In genomic region chr18:33849731-33850130, GRCh38 we compare ENCODE assay signal across 1 cellular context.
TF ChIP-seq lines count a peak whose summit lies in the region.

No MANE protein-coding gene starts in this region.

TF ChIP-seq in GM12878, 131 proteins besides CTCF, POLR2A, EP300 and RAD21 (continued from another document):
- TF ChIP-seq ZBTB33 (IDR thresholded peaks at IDR 0.05) (no peak), SMAD1 (IDR thresholded peaks at IDR 0.05; ENCODE audit: low read depth, partially characterized antibody) (no peak), SP1 (IDR thresholded peaks at IDR 0.05; ENCODE audit: low read depth, low read length) (no peak), ZNF217 (IDR thresholded peaks at IDR 0.05) (no peak), ZNF687 (IDR thresholded peaks at IDR 0.05) (no peak), NBN (IDR thresholded peaks at IDR 0.05) (no peak), GATAD2B (conservative IDR thresholded peaks at IDR 0.05; ENCODE audit: low read depth) (no peak), POU2F2 (IDR thresholded peaks at IDR 0.05; ENCODE audit: borderline replicate concordance, low read depth, low read length) (no peak), SPI1 (IDR thresholded peaks at IDR 0.05; ENCODE audit: borderline replicate concordance, insufficient read depth, low read depth, low read length) (no peak), HSF1 (IDR thresholded peaks at IDR 0.05; ENCODE audit: low read depth, low read length) (no peak), BRCA1 (IDR thresholded peaks at IDR 0.05; ENCODE audit: low read depth, low read length) (no peak), EZH2 (IDR thresholded peaks at IDR 0.05; ENCODE audit: borderline replicate concordance, control insufficient read depth, low read depth, low read length) (no peak), MAX (IDR thresholded peaks at IDR 0.05; ENCODE audit: low read depth, low read length) (no peak)
- TF ChIP-seq, protein P1, sequence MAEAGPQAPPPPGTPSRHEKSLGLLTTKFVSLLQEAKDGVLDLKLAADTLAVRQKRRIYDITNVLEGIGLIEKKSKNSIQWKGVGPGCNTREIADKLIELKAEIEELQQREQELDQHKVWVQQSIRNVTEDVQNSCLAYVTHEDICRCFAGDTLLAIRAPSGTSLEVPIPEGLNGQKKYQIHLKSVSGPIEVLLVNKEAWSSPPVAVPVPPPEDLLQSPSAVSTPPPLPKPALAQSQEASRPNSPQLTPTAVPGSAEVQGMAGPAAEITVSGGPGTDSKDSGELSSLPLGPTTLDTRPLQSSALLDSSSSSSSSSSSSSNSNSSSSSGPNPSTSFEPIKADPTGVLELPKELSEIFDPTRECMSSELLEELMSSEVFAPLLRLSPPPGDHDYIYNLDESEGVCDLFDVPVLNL (IDR thresholded peaks at IDR 0.05; ENCODE audit: low read depth, low read length), result no peak
